In genomic region chr20:3250091-3250504, GRCh38 we compare ENCODE assay signal across 9 cellular contexts. TPM values are rescaled to one million over a fixed set of nuclear protein-coding genes. Genes with fewer than 3 reads are reported as not detected.
DNase-seq lines count a peak whose midpoint lies in the region; ATAC-seq, FAIRE-seq and TF ChIP-seq lines count a peak whose summit lies in the region.
"Had no signal": no experiment of that assay in that cellular context is flagged by ENCODE, and none has a peak within 500 bp of the region (broad histone marks: within the 10 kb centered on the region; RNA-seq: fewer than 3 reads in every experiment).

No MANE protein-coding gene starts in this region.

- H2AFZ ChIP-seq in GM12878 (ENCODE audit: control insufficient read depth, low read depth, low read length) = no peak overlapping the region

- SMC1A ChIA-PET in GM12878 (lab: Charles Lee; ENCODE audit: uncharacterized antibody, unreplicated experiment) = no interaction called here

- H3K27ac ChIP-seq in GM12878 (ENCODE audit: control insufficient read depth, insufficient read depth) = no peak overlapping the region
- H3K27ac ChIP-seq in CD4-positive, alpha-beta memory T cell (ENCODE audit: low read depth, low read length) = no peak overlapping the region
- H3K27ac ChIP-seq in tibial artery = no peak overlapping the region

- 0 out of 3 replicates have a peak, but pooled peaks have one; percentile 27 for ATAC-seq in GM12878

- no peak overlapping the region for H3K27ac Mint-ChIP-seq in nephron progenitor cell
- no peak overlapping the region for H3K27ac Mint-ChIP-seq in CD4-positive, alpha-beta memory T cell

- in situ Hi-C loops in GM12878 (cut with MboI) = no loop called here

- no peak for TF ChIP-seq EP300 in GM12878 (IDR thresholded peaks at IDR 0.05; ENCODE audit: borderline replicate concordance in 1 of 2, control insufficient read depth in 1 of 2, low read depth in 2 of 2, low read length in 2 of 2)

- peak; percentile 37; the same call in 1 of the 2 replicates for TF ChIP-seq RAD21 in GM12878 (IDR thresholded peaks at IDR 0.05; ENCODE audit: insufficient read depth, low read depth, low read length)

- TF ChIP-seq CTCF in LNCaP clone FGC (IDR thresholded peaks at IDR 0.05; ENCODE audit: control insufficient read depth, extremely low read depth, insufficient read depth) = peak; percentile 9; the same call in 1 of the 2 replicates
- TF ChIP-seq CTCF in GM12878 (IDR thresholded peaks at IDR 0.05 in 2 of 3, conservative IDR thresholded peaks at IDR 0.05 in 1 of 3; ENCODE audit: control insufficient read depth in 2 of 3, extremely low read depth in 1 of 3, insufficient read depth in 1 of 3, low read depth in 3 of 3, low read length in 3 of 3) = peak in 2 of 3 experiments; percentile 6 to 24; a peak in 2 of 6 replicates
- peak; percentile 55 for TF ChIP-seq CTCF in nephron progenitor cell (IDR thresholded peaks at IDR 0.05)
- no peak for TF ChIP-seq CTCF in tibial artery (IDR thresholded peaks at IDR 0.05)

- CTCF ChIA-PET in GM12878 (lab: Yijun Ruan, JAX) = no interaction called here
- CTCF ChIA-PET in CD4-positive, alpha-beta memory T cell (lab: Charles Lee; ENCODE audit: partially characterized antibody) = interaction anchor here (1.6 to 3.3 kb wide), 2 partner anchors 31 kb away, joined by 4 to 15 read pairs; no protein-coding TSS in a partner anchor

- peak overlapping the region; percentile 18 for H3K4me3 Mint-ChIP-seq in nephron progenitor cell
- no peak overlapping the region for H3K4me3 Mint-ChIP-seq in CD4-positive, alpha-beta memory T cell

- H3K36me3 Mint-ChIP-seq in nephron progenitor cell (ENCODE audit: low read depth) = peaks cover 13% of the 10 kb centered on the region
- peaks cover 16 to 20% of the 10 kb centered on the region in 2 donors for H3K36me3 Mint-ChIP-seq in CD4-positive, alpha-beta memory T cell

- H3K9me3 Mint-ChIP-seq in nephron progenitor cell = no peaks in the 10 kb centered on the region
- no peaks in the 10 kb centered on the region for H3K9me3 Mint-ChIP-seq in CD4-positive, alpha-beta memory T cell

- H3K4me1 ChIP-seq in GM12878 (ENCODE audit: control insufficient read depth, insufficient read depth, low read length) (no peaks in the 10 kb centered on the region; the same call in none of the 2 replicates), tibial artery (peaks cover 0 to 22% (median 17%) of the 10 kb centered on the region in 4 donors)
- H3K4me1 ChIP-seq in CD4-positive, alpha-beta memory T cell (ENCODE audit: insufficient read depth, low read length) = peaks cover 10% of the 10 kb centered on the region

- peaks cover 8% of the 10 kb centered on the region for H3K4me1 Mint-ChIP-seq in nephron progenitor cell
- no peaks in the 10 kb centered on the region for H3K4me1 Mint-ChIP-seq in CD4-positive, alpha-beta memory T cell

- POLR2A ChIA-PET in GM12878 (lab: Charles Lee) = no interaction called here
- POLR2A ChIA-PET in CD4-positive, alpha-beta memory T cell (lab: Charles Lee; ENCODE audit: partially characterized antibody) = no interaction called here

- FAIRE-seq in GM12878 (lab: Jason Lieb, UNC) = no peak
- FAIRE-seq: astrocyte, GM12892 had no signal

- H3K36me3 ChIP-seq in GM12878 (ENCODE audit: control insufficient read depth in 2 of 2, insufficient read depth in 2 of 2, low read length in 1 of 2) (no peaks in the 10 kb centered on the region), tibial artery (peaks cover 36 to 44% (median 38%) of the 10 kb centered on the region in 3 donors)
- peaks cover 3% of the 10 kb centered on the region for H3K36me3 ChIP-seq in CD4-positive, alpha-beta memory T cell (ENCODE audit: insufficient read depth, low read length)

- intact Hi-C loops in GM12878 (cut with micrococcal nuclease; ENCODE audit: unreplicated experiment) (no loop called here), tibial artery (cut with DNase I; ENCODE audit: low total_unique reads) (no loop called here)
- intact Hi-C loops in CD4-positive, alpha-beta memory T cell (cut with micrococcal nuclease) = no loop called here

- H3K9me3 ChIP-seq in GM12878 (replicated peaks; ENCODE audit: control insufficient read depth, insufficient read depth, low read length) (no peaks in the 10 kb centered on the region), tibial artery (no peaks in the 10 kb centered on the region)
- H3K9me3 ChIP-seq in CD4-positive, alpha-beta memory T cell (ENCODE audit: control insufficient read depth in 1 of 2, low read length in 2 of 2) = no peaks in the 10 kb centered on the region

- no peaks in the 10 kb centered on the region for H3K79me2 ChIP-seq in GM12878 (ENCODE audit: control insufficient read depth, insufficient read depth, low read length)

- H3K4me2 ChIP-seq in GM12878 (ENCODE audit: control insufficient read depth, insufficient read depth) = no peak overlapping the region

- DNase-seq in ELR (ENCODE audit: low read depth) = peak; percentile 46
- no peak for DNase-seq in LNCaP clone FGC (ENCODE audit: low read depth)
- no peak for DNase-seq in GM12878 (ENCODE audit: low read depth, low spot score)
- DNase-seq in nephron progenitor cell = peak; percentile 57
- DNase-seq in CD4-positive, alpha-beta memory T cell = no peak
- DNase-seq in SIG-M5 treated with dmso at 0.1 percent for 504 hours (lab: John Stamatoyannopoulos, UW; ENCODE audit: unreplicated experiment) = no peak
- no peak for DNase-seq in tibial artery

- RAD21 ChIA-PET in GM12878 (lab: Charles Lee; ENCODE audit: unreplicated experiment) = no interaction called here

- WGBS in GM12878 (ENCODE audit: insufficient coverage, insufficient replicate concordance, low lambda C conversion rate, missing lambda C conversion rate) = 51% methylated on average over 10 of the region's 10 CpGs

- BruUV-seq in GM12878 (replicated peaks; lab: Mats Ljungman, UMichigan) = no TSS peak

- no peaks in the 10 kb centered on the region for H4K20me1 ChIP-seq in GM12878 (ENCODE audit: control insufficient read depth, insufficient read depth)

- H3K4me3 ChIP-seq in LNCaP clone FGC (ENCODE audit: low read depth, low read length) (no peak overlapping the region), GM12878 (no peak overlapping the region), tibial artery (no peak overlapping the region)
- H3K4me3 ChIP-seq in CD4-positive, alpha-beta memory T cell (ENCODE audit: low read length in 2 of 2) = no peak overlapping the region

- peaks cover 4 to 9% of the 10 kb centered on the region in 2 experiments; a peak in 3 of 4 replicates for H3K27me3 ChIP-seq in GM12878 (replicated peaks in 1 of 2; ENCODE audit: control insufficient read depth in 2 of 2, insufficient read depth in 2 of 2, low read length in 1 of 2)
- peaks cover 7% of the 10 kb centered on the region for H3K27me3 ChIP-seq in CD4-positive, alpha-beta memory T cell (ENCODE audit: insufficient read depth, low read length)
- no peaks in the 10 kb centered on the region for H3K27me3 ChIP-seq in tibial artery

- H3K9ac ChIP-seq in GM12878 (ENCODE audit: control insufficient read depth, insufficient read depth, low read length) = no peak overlapping the region

- no peak for TF ChIP-seq POLR2A in GM12878 (IDR thresholded peaks at IDR 0.05; ENCODE audit: low read depth, low read length)

- peaks cover 63% of the 10 kb centered on the region for H3K27me3 Mint-ChIP-seq in nephron progenitor cell (ENCODE audit: low read depth, poor library complexity)
- peaks cover 3 to 8% of the 10 kb centered on the region in 2 donors for H3K27me3 Mint-ChIP-seq in CD4-positive, alpha-beta memory T cell

RNA-seq across cellular contexts. Expression of gene SLC4A11, which starts 11.1 kb away (rescaled TPM):
- 0.98 and 1.8 TPM in 2 replicates for total RNA-seq in GM12878 (2013; cell fraction: nucleolus; rRNA removed)
- total RNA-seq in GM12878 (2014; rRNA removed) = 0.76 and 1.6 TPM in 2 replicates
- 0.28 and 0.40 TPM in 2 replicates for total RNA-seq in GM12878 (2014; rRNA removed; fragmentation: Illumina TruSeq; extraction: Trizol)
- total RNA-seq in GM12878 (2021) = 1.9 and 2.3 TPM in 2 replicates
- polyA plus RNA-seq in GM12878 (2011; ENCODE audit: low read depth) = 0.13 TPM
- polyA plus RNA-seq in GM12878 (2011; rRNA removed) = 0.07 TPM in 1 of 2 replicates, not detected in the other
- 0.08 and 0.09 TPM in 2 replicates for polyA plus RNA-seq in GM12878 (2011; cell fraction: cytosol; rRNA removed)
- 0.78 and 0.94 TPM in 2 replicates for polyA plus RNA-seq in GM12878 (2011; cell fraction: nucleus; rRNA removed)
- polyA plus RNA-seq in GM12878 (2012) = 0.46 TPM in 2 replicates
- 0.10 and 0.78 TPM in 2 replicates for polyA plus RNA-seq in GM12878 (2014; fragmentation: Illumina TruSeq; extraction: Trizol)
- polyA plus RNA-seq in GM12878 (2014; fragmentation: Nextera tagmentation; extraction: Ambion mirVana) = under 1 TPM; 0.15 to 0.18 TPM
- polyA plus RNA-seq in GM12878 (2014; rRNA removed) = 1.5 and 2.0 TPM in 2 replicates
- 1 to 10 TPM; 1.5 to 1.9 TPM for polyA plus RNA-seq in GM12878 (2016; fragmentation: Nextera tagmentation; extraction: Ambion mirVana)
- not detected in 2 replicates for polyA minus RNA-seq in GM12878 (2011; rRNA and poly(A)+ RNA removed)
- not detected in 2 replicates for polyA minus RNA-seq in GM12878 (2011; cell fraction: cytosol; rRNA and poly(A)+ RNA removed)
- polyA minus RNA-seq in GM12878 (2011; cell fraction: nucleus; rRNA and poly(A)+ RNA removed) = 0.12 and 0.38 TPM in 2 replicates
- total RNA-seq in CD4-positive, alpha-beta memory T cell = under 1 TPM; 0.35 to 0.83 TPM
- under 1 TPM in 1 of 2 donors, not detected in 1; 0.37 TPM for polyA plus RNA-seq in CD4-positive, alpha-beta memory T cell

RNA-seq across cellular contexts. Expression of gene ITPA, which starts 40.8 kb away (rescaled TPM):
- 19.1 and 22.1 TPM in 2 replicates for total RNA-seq in GM12878 (2013; cell fraction: nucleolus; rRNA removed)
- total RNA-seq in GM12878 (2014; rRNA removed) (79.8 and 91.8 TPM in 2 replicates), GM12878 (2014; rRNA removed; fragmentation: Illumina TruSeq; extraction: Trizol) (46.5 and 48.4 TPM in 2 replicates), GM12878 (2021) (78.7 and 86.1 TPM in 2 replicates)
- 25.0 TPM for polyA plus RNA-seq in GM12878 (2011; ENCODE audit: low read depth)
- polyA plus RNA-seq in GM12878 (2011; rRNA removed) (29.1 and 38.5 TPM in 2 replicates), GM12878 (2014; fragmentation: Illumina TruSeq; extraction: Trizol) (30.8 and 44.4 TPM in 2 replicates), GM12878 (2014; fragmentation: Nextera tagmentation; extraction: Ambion mirVana) (10 to 100 TPM in 1 of 2 experiments, 1 to 10 TPM in 1; 5.5 to 30.2 TPM), GM12878 (2014; rRNA removed) (91.2 and 103 TPM in 2 replicates), GM12878 (2016; fragmentation: Nextera tagmentation; extraction: Ambion mirVana) (100 to 1,000 TPM; 112 to 124 TPM)
- polyA plus RNA-seq in GM12878 (2011; cell fraction: cytosol; rRNA removed) = 54.5 and 77.0 TPM in 2 replicates
- 44.6 and 49.7 TPM in 2 replicates for polyA plus RNA-seq in GM12878 (2011; cell fraction: nucleus; rRNA removed)
- polyA plus RNA-seq in GM12878 (2012) = 43.1 and 47.7 TPM in 2 replicates
- 8.0 and 22.7 TPM in 2 replicates for polyA minus RNA-seq in GM12878 (2011; rRNA and poly(A)+ RNA removed)
- polyA minus RNA-seq in GM12878 (2011; cell fraction: cytosol; rRNA and poly(A)+ RNA removed) = 6.1 and 6.5 TPM in 2 replicates
- polyA minus RNA-seq in GM12878 (2011; cell fraction: nucleus; rRNA and poly(A)+ RNA removed) = 3.1 and 7.1 TPM in 2 replicates
- total RNA-seq in CD4-positive, alpha-beta memory T cell = 10 to 100 TPM; 46.7 to 46.8 TPM
- polyA plus RNA-seq in CD4-positive, alpha-beta memory T cell = 10 to 100 TPM; 48.1 to 75.9 TPM

RNA-seq across cellular contexts. Expression of gene DDRGK1, which starts 45.6 kb away (rescaled TPM):
- total RNA-seq in GM12878 (2013; cell fraction: nucleolus; rRNA removed) = 81.6 and 86.8 TPM in 2 replicates
- total RNA-seq in GM12878 (2014; rRNA removed) = 38.7 and 41.1 TPM in 2 replicates
- total RNA-seq in GM12878 (2014; rRNA removed; fragmentation: Illumina TruSeq; extraction: Trizol) = 28.3 and 31.2 TPM in 2 replicates
- 40.2 and 55.2 TPM in 2 replicates for total RNA-seq in GM12878 (2021)
- 25.0 TPM for polyA plus RNA-seq in GM12878 (2011; ENCODE audit: low read depth)
- polyA plus RNA-seq in GM12878 (2011; rRNA removed) = 27.8 and 40.7 TPM in 2 replicates
- 40.9 and 41.6 TPM in 2 replicates for polyA plus RNA-seq in GM12878 (2011; cell fraction: cytosol; rRNA removed)
- 77.0 and 80.1 TPM in 2 replicates for polyA plus RNA-seq in GM12878 (2011; cell fraction: nucleus; rRNA removed)
- 34.0 and 39.2 TPM in 2 replicates for polyA plus RNA-seq in GM12878 (2012)
- 9.5 and 21.0 TPM in 2 replicates for polyA plus RNA-seq in GM12878 (2014; fragmentation: Illumina TruSeq; extraction: Trizol)
- 1 to 10 TPM; 4.0 to 8.9 TPM for polyA plus RNA-seq in GM12878 (2014; fragmentation: Nextera tagmentation; extraction: Ambion mirVana)
- polyA plus RNA-seq in GM12878 (2014; rRNA removed) = 40.8 and 45.0 TPM in 2 replicates
- 10 to 100 TPM; 42.0 to 49.5 TPM for polyA plus RNA-seq in GM12878 (2016; fragmentation: Nextera tagmentation; extraction: Ambion mirVana)
- polyA minus RNA-seq in GM12878 (2011; rRNA and poly(A)+ RNA removed) = 14.2 and 17.7 TPM in 2 replicates
- 10.0 and 19.3 TPM in 2 replicates for polyA minus RNA-seq in GM12878 (2011; cell fraction: cytosol; rRNA and poly(A)+ RNA removed)
- polyA minus RNA-seq in GM12878 (2011; cell fraction: nucleus; rRNA and poly(A)+ RNA removed) = 10.9 and 14.4 TPM in 2 replicates
- 10 to 100 TPM; 55.6 to 61.0 TPM for total RNA-seq in CD4-positive, alpha-beta memory T cell
- polyA plus RNA-seq in CD4-positive, alpha-beta memory T cell = 10 to 100 TPM; 35.2 to 53.6 TPM

Comparison
In these comparisons a context has a peak if more than half of its experiments do, and no peak if none do; other contexts are left out.
1. DNase-seq: peak in ELR (single experiment) and nephron progenitor cell (single experiment); none in LNCaP clone FGC (single experiment), GM12878 (single experiment), CD4-positive, alpha-beta memory T cell (0 of 5), SIG-M5 treated with dmso at 0.1 percent for 504 hours (single experiment) and tibial artery (0 of 2).
2. CTCF ChIP-seq: peak in LNCaP clone FGC (single experiment), GM12878 (2 of 3) and nephron progenitor cell (single experiment); none in tibial artery (0 of 2).